Comparison of ENCODE assay signal across 8 cellular contexts in the genomic region with DNA sequence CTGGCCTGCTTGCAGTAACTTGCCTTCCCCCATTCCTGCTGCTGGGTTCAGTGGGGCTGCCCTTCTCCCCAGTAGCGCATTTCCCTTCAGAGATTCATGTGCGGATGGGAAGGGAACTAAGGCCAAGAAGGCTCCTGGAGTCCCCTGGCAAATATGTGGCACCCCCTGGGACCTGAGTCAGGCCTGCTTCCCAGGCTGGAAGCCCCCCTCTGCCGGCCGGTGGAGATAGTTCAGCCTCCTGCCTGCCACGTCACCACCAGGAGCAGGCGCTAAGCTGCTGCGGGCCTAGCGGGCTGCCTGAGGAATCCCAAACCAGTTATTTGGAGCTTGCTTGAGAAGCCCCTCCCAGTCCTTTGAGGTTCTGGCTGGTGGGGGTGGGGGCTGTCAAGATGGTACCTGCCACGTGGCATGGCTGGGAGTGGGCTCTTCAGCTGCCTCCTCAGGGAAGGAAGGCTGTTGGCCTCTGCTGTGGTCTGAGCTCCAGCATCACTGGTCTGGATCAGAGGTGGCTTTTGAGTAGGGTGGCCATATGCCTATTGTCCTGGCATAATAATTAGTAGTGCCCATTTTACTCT. TPM values are rescaled to one million over a fixed set of nuclear protein-coding genes. Genes with fewer than 3 reads are reported as not detected.
DNase-seq lines count a peak whose midpoint lies in the region; ATAC-seq lines count a peak whose summit lies in the region.

No MANE protein-coding gene starts in this region.

- DNase-seq in AG08396 (ENCODE audit: low spot score) (peak; percentile 81), NCI-H226 (peak; percentile 68), dermis microvascular lymphatic vessel endothelial cell (ENCODE audit: low read depth in 2 of 2) (peak; percentile 57 to 94), memory B cell (ENCODE audit: low spot score in 2 of 2) (no peak), activated gamma-delta T cell (lab: John Stamatoyannopoulos, UW) (no peak), NCI-H1694 treated with DMSO at 0.1 percent for 48 hours (lab: John Stamatoyannopoulos, UW) (no peak)

- no peak overlapping the region for H3K27ac Mint-ChIP-seq in memory B cell

- H3K9me3 Mint-ChIP-seq in memory B cell, result no peaks in the 10 kb centered on the region

- H3K27ac ChIP-seq in urinary bladder (ENCODE audit: low read depth), result peak overlapping the region; percentile 92

- peak overlapping the region; percentile 90 for H3K4me3 Mint-ChIP-seq in memory B cell

- peaks cover 4% of the 10 kb centered on the region for H3K36me3 ChIP-seq in urinary bladder (ENCODE audit: insufficient read depth)

- peaks cover 2% of the 10 kb centered on the region for H3K36me3 Mint-ChIP-seq in memory B cell

- WGBS in urinary bladder, result 9% methylated on average over 9 of the region's 9 CpGs

- ATAC-seq in memory B cell (ENCODE audit: low read depth) (no peak), GM18511 (IDR thresholded peaks at IDR 0.05; ENCODE audit: unreplicated experiment) (no peak)

- peaks cover 3% of the 10 kb centered on the region for H3K27me3 Mint-ChIP-seq in memory B cell

- H3K4me1 ChIP-seq in urinary bladder (ENCODE audit: insufficient read depth), result no peaks in the 10 kb centered on the region

- peaks cover 16% of the 10 kb centered on the region for H3K4me1 Mint-ChIP-seq in memory B cell

- peak overlapping the region; percentile 65 for H3K4me3 ChIP-seq in urinary bladder (ENCODE audit: low read depth, low read length)

RNA-seq across cellular contexts. Expression of gene SERPINH1, which starts 2.0 kb away (rescaled TPM):
- total RNA-seq in dermis microvascular lymphatic vessel endothelial cell, result 328 and 388 TPM in 2 replicates
- 489 TPM for total RNA-seq in urinary bladder
- 217 TPM for polyA plus RNA-seq in urinary bladder

RNA-seq across cellular contexts. Expression of gene GDPD5, which starts 38.3 kb away (rescaled TPM):
- total RNA-seq in dermis microvascular lymphatic vessel endothelial cell, result 9.8 and 21.0 TPM in 2 replicates
- total RNA-seq in urinary bladder, result 8.7 TPM
- 17.9 TPM for polyA plus RNA-seq in urinary bladder

Comparison
In these comparisons a context has a peak if more than half of its experiments do, and no peak if none do; other contexts are left out.
1. DNase-seq: peak in AG08396 (single experiment), NCI-H226 (single experiment) and dermis microvascular lymphatic vessel endothelial cell (2 of 2); none in memory B cell (0 of 2), activated gamma-delta T cell (single experiment) and NCI-H1694 treated with DMSO at 0.1 percent for 48 hours (single experiment).